In genomic region chr2:176157499-176158305, GRCh38 we compare ENCODE assay signal across 9 cellular contexts. TPM values are rescaled to one million over a fixed set of nuclear protein-coding genes. Genes with fewer than 3 reads are reported as not detected.
DNase-seq lines count a peak whose midpoint lies in the region; ATAC-seq and TF ChIP-seq lines count a peak whose summit lies in the region.
"Had no signal": no experiment of that assay in that cellular context is flagged by ENCODE, and none has a peak within 500 bp of the region (broad histone marks: within the 10 kb centered on the region; RNA-seq: fewer than 3 reads in every experiment).

No MANE protein-coding gene starts in this region.

- H3K4me1 Mint-ChIP-seq in central memory CD8-positive, alpha-beta T cell: peaks cover 6% of the 10 kb centered on the region

- ATAC-seq in central memory CD8-positive, alpha-beta T cell (replicated peaks; ENCODE audit: extremely low read depth, poor library complexity, severe bottlenecking): no peak
- no peak for ATAC-seq in psoas muscle
- ATAC-seq: left cardiac atrium had no signal

- H3K4me3 ChIP-seq in psoas muscle: peak overlapping the region; percentile 48

- peaks cover 9% of the 10 kb centered on the region for H3K36me3 Mint-ChIP-seq in central memory CD8-positive, alpha-beta T cell (ENCODE audit: insufficient read depth)

- no peak overlapping the region for H3K27ac Mint-ChIP-seq in central memory CD8-positive, alpha-beta T cell (ENCODE audit: low read depth)

- H3K9me3 ChIP-seq in psoas muscle: no peaks in the 10 kb centered on the region

- peak overlapping the region; percentile 18 for H3K4me3 Mint-ChIP-seq in central memory CD8-positive, alpha-beta T cell

- no peaks in the 10 kb centered on the region for H3K4me1 ChIP-seq in psoas muscle

- 56 to 65% (median 62%) methylated on average over 50 of the region's 50 CpGs for WGBS in psoas muscle, 3 donors

- H3K9me3 Mint-ChIP-seq in central memory CD8-positive, alpha-beta T cell: no peaks in the 10 kb centered on the region

- intact Hi-C loops in psoas muscle (cut with DNase I): no loop called here

- H3K27me3 Mint-ChIP-seq in central memory CD8-positive, alpha-beta T cell: peaks cover 99% of the 10 kb centered on the region

- DNase-seq in ELF-1 (ENCODE audit: low read depth, low spot score) (peak; percentile 72), NCI-H2081 (lab: John Stamatoyannopoulos, UW) (peak; percentile 82 to 88), psoas muscle (no peak), NCI-H774 (lab: John Stamatoyannopoulos, UW) (no peak), UCSD-AML1 (lab: John Stamatoyannopoulos, UW; ENCODE audit: unreplicated experiment) (no peak), SIG-M5 (lab: John Stamatoyannopoulos, UW) (no peak)
- no peak for DNase-seq in central memory CD8-positive, alpha-beta T cell (ENCODE audit: low spot score in 2 of 2)
- DNase-seq: left cardiac atrium had no signal

- TF ChIP-seq CTCF in psoas muscle (IDR thresholded peaks at IDR 0.05): no peak

- peaks cover 0 to 6% (median 0%) of the 10 kb centered on the region in 3 donors for H3K27me3 ChIP-seq in psoas muscle (ENCODE audit: insufficient read depth in 3 of 3, low read length in 2 of 3)

- peaks cover 2 to 32% of the 10 kb centered on the region in 2 donors for H3K36me3 ChIP-seq in psoas muscle (ENCODE audit: insufficient read depth in 1 of 2, low read depth in 1 of 2)

- no peak overlapping the region for H3K27ac ChIP-seq in psoas muscle

RNA-seq across cellular contexts. Expression of gene HOXD3, which starts 0.6 kb away (rescaled TPM):
- total RNA-seq in psoas muscle: 1 to 10 TPM in 2 of 4 donors, under 1 TPM in 2; 0.71 to 3.8 (median 1.3) TPM
- 1 to 10 TPM in 2 of 3 donors, under 1 TPM in 1; 0.64 to 1.9 (median 1.1) TPM for polyA plus RNA-seq in psoas muscle
- total RNA-seq: bronchial epithelial cell had no signal

RNA-seq across cellular contexts. Expression of gene HOXD4, which starts 6.4 kb away (rescaled TPM):
- total RNA-seq in psoas muscle: 1 to 10 TPM in 3 of 4 donors, under 1 TPM in 1; 0.26 to 4.1 (median 1.4) TPM
- polyA plus RNA-seq in psoas muscle: 1 to 10 TPM; 1.1 to 1.4 (median 1.2) TPM
- total RNA-seq: bronchial epithelial cell had no signal

RNA-seq across cellular contexts. Expression of gene HOXD8, which starts 28.2 kb away (rescaled TPM):
- 10 to 100 TPM in 2 of 4 donors, 1 to 10 TPM in 2; 3.3 to 15.9 (median 9.1) TPM for total RNA-seq in psoas muscle
- polyA plus RNA-seq in psoas muscle: 10 to 100 TPM in 2 of 3 donors, 1 to 10 TPM in 1; 8.2 to 52.5 (median 12.9) TPM
- total RNA-seq: bronchial epithelial cell had no signal

RNA-seq across cellular contexts. Expression of gene HOXD1, which starts 30.8 kb away (rescaled TPM):
- total RNA-seq in psoas muscle: under 1 TPM in 1 of 4 donors, not detected in 3; 0.12 TPM
- under 1 TPM; 0.14 to 0.79 (median 0.17) TPM for polyA plus RNA-seq in psoas muscle
- total RNA-seq: bronchial epithelial cell had no signal

RNA-seq across cellular contexts. Expression of gene HOXD9, which starts 35.2 kb away (rescaled TPM):
- 1 to 10 TPM in 2 of 4 donors, under 1 TPM in 2; 0.43 to 4.4 (median 2.4) TPM for total RNA-seq in psoas muscle
- polyA plus RNA-seq in psoas muscle: 1 to 10 TPM; 1.4 to 4.1 (median 1.7) TPM
- total RNA-seq: bronchial epithelial cell had no signal

Comparison
In these comparisons a context has a peak if more than half of its experiments do, and no peak if none do; other contexts are left out.
1. DNase-seq: peak in ELF-1 (single experiment) and NCI-H2081 (2 of 2); none in central memory CD8-positive, alpha-beta T cell (0 of 2), psoas muscle (0 of 2), NCI-H774 (single experiment), UCSD-AML1 (single experiment) and SIG-M5 (single experiment).